13 cellular contexts compared by ENCODE assay signal in genomic region chr6:157861814-157862213, GRCh38. TPM values are rescaled to one million over a fixed set of nuclear protein-coding genes. Genes with fewer than 3 reads are reported as not detected.
DNase-seq lines count a peak whose midpoint lies in the region; ATAC-seq and TF ChIP-seq lines count a peak whose summit lies in the region.
"Had no signal": no experiment of that assay in that cellular context is flagged by ENCODE, and none has a peak within 500 bp of the region (broad histone marks: within the 10 kb centered on the region; RNA-seq: fewer than 3 reads in every experiment).

No MANE protein-coding gene starts in this region.

- H3K36me3 ChIP-seq in left lung, result no peaks in the 10 kb centered on the region
- H3K36me3 ChIP-seq: Peyer's patch had no signal

- DNase-seq in AG20443 (ENCODE audit: low spot score) (peak; percentile 29), LHCN-M2 (ENCODE audit: low read depth) (peak; percentile 44), choroid plexus epithelial cell (ENCODE audit: low read depth) (peak; percentile 69), left lung (no peak), NCI-H510A (lab: John Stamatoyannopoulos, UW) (no peak), D341Med (ENCODE audit: low spot score) (no peak), DMS 273 (lab: John Stamatoyannopoulos, UW; ENCODE audit: unreplicated experiment) (no peak)
- DNase-seq: activated CD8-positive, alpha-beta memory T cell treated with anti-CD3 and anti-CD28 coated beads, Interleukin-2, amount 10 ng/mL, durations not matched to agents 7 days and 5 days; GF-D8; Peyer's patch; stimulated activated CD4-positive, alpha-beta T cell treated with anti-CD3 and anti-CD28 coated beads, Interleukin-4, amount 100 ng/mL, for 1 hour had no signal

- no peak overlapping the region for H3K27ac ChIP-seq in left lung
- H3K27ac ChIP-seq: C4-2B, Peyer's patch had no signal

- H3K27me3 ChIP-seq in left lung, result no peaks in the 10 kb centered on the region
- H3K27me3 ChIP-seq: Peyer's patch had no signal

- H3K4me3 ChIP-seq in choroid plexus epithelial cell (ENCODE audit: low read depth, low read length), result no peak overlapping the region
- H3K4me3 ChIP-seq in left lung, result no peak overlapping the region
- H3K4me3 ChIP-seq: Peyer's patch had no signal

- peak; percentile 18 for ATAC-seq in left lung
- no peak for ATAC-seq in GM18861 (IDR thresholded peaks at IDR 0.05; ENCODE audit: unreplicated experiment)
- ATAC-seq: activated CD8-positive, alpha-beta memory T cell treated with anti-CD3 and anti-CD28 coated beads, Interleukin-2, amount 10 ng/mL, durations not matched to agents 7 days and 5 days had no signal

- intact Hi-C loops in left lung (cut with DNase I), result no loop called here

- TF ChIP-seq CTCF in choroid plexus epithelial cell (conservative IDR thresholded peaks at IDR 0.05; ENCODE audit: low read depth, low read length) (no peak), left lung (IDR thresholded peaks at IDR 0.05) (no peak)

- H3K4me1 ChIP-seq in left lung, result peaks cover 9 to 19% of the 10 kb centered on the region in 2 donors

- no peaks in the 10 kb centered on the region for H3K9me3 ChIP-seq in left lung
- H3K9me3 ChIP-seq: Peyer's patch had no signal

RNA-seq across cellular contexts. Expression of gene SNX9, which starts 38.8 kb away (rescaled TPM):
- 14.6 and 15.6 TPM in 2 replicates for total RNA-seq in LHCN-M2 (2014; rRNA removed)
- 8.6 TPM for polyA plus RNA-seq in LHCN-M2 (2012)
- total RNA-seq in left lung, result 10 to 100 TPM; 23.5 to 25.3 TPM

Comparison
In these comparisons a context has a peak if more than half of its experiments do, and no peak if none do; other contexts are left out.
1. DNase-seq: peak in AG20443 (single experiment), LHCN-M2 (single experiment) and choroid plexus epithelial cell (single experiment); none in left lung (0 of 2), NCI-H510A (single experiment), D341Med (single experiment) and DMS 273 (single experiment).